Comparison of ENCODE assay signal across 27 cellular contexts in the genomic region with DNA sequence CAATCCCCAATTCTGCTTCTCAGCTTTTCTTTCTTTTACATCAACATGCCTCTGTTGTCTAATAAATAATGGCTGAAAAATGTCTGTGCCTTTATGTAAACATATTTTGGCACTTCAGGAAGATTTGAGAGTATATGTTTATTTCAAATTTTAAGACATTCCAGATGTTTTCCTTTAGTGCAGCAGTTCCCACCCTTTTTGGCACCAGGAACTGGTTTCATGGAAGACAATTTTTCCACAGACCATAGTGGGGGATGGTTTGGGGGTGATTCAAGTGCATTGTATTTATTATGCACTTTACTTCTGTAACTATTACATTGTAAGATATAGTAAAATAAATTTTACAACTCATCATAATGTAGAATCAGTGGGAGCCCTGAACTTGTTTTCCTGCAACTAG.
"Had no signal": no experiment of that assay in that cellular context is flagged by ENCODE, and none has a peak within 500 bp of the region (broad histone marks: within the 10 kb centered on the region; RNA-seq: fewer than 3 reads in every experiment).

No MANE protein-coding gene starts in this region.

- H3K27me3 Mint-ChIP-seq: naive B cell; naive thymus-derived CD8-positive, alpha-beta T cell had no signal

- H3K4me3 ChIP-seq: coronary artery, dorsolateral prefrontal cortex, esophagus squamous epithelium, gastrocnemius medialis, heart left ventricle, left lung, lower lobe of right lung, mucosa of descending colon had no signal

- H3K27ac Mint-ChIP-seq: immature natural killer cell; mesothelial cell of epicardium; naive B cell; naive thymus-derived CD8-positive, alpha-beta T cell had no signal

- H3K9me3 Mint-ChIP-seq: mesothelial cell of epicardium had no signal

- H3K9me3 ChIP-seq: esophagus squamous epithelium, gastrocnemius medialis, heart left ventricle, left lung, lower lobe of right lung had no signal

- H3K36me3 ChIP-seq: esophagus squamous epithelium, gastrocnemius medialis, heart left ventricle, left lung, lower lobe of right lung had no signal

- H3K27ac ChIP-seq: coronary artery, dorsolateral prefrontal cortex, epithelial cell of prostate, esophagus squamous epithelium, gastrocnemius medialis, heart left ventricle, left lung, lower lobe of right lung had no signal

- DNase-seq: dermis blood vessel endothelial cell; dorsolateral prefrontal cortex; effector CD4-positive, alpha-beta T cell; effector memory CD4-positive, alpha-beta T cell; erythroblast; esophagus squamous epithelium; foreskin fibroblast; foreskin melanocyte; gastrocnemius medialis; heart left ventricle; hypothalamus; immature natural killer cell; islet precursor cell; kidney; kidney glomerular epithelial cell; left colon; left lung; left ventricle myocardium superior; lower lobe of right lung; mesenchymal stem cell; naive B cell; naive thymus-derived CD8-positive, alpha-beta T cell had no signal

- H3K4me3 Mint-ChIP-seq: immature natural killer cell; mesothelial cell of epicardium; naive B cell; naive thymus-derived CD8-positive, alpha-beta T cell had no signal

- H3K36me3 Mint-ChIP-seq: immature natural killer cell; mesothelial cell of epicardium; naive B cell; naive thymus-derived CD8-positive, alpha-beta T cell had no signal

- H3K27me3 ChIP-seq: dorsolateral prefrontal cortex, esophagus squamous epithelium, gastrocnemius medialis, heart left ventricle, left lung had no signal

- ATAC-seq: esophagus mucosa; gastrocnemius medialis; heart left ventricle; left colon; left lung; left ventricle myocardium superior; lower lobe of right lung; mucosa of descending colon; naive thymus-derived CD8-positive, alpha-beta T cell had no signal

- H3K4me1 Mint-ChIP-seq: immature natural killer cell; naive B cell; naive thymus-derived CD8-positive, alpha-beta T cell had no signal

- H3K4me1 ChIP-seq: esophagus squamous epithelium, gastrocnemius medialis, heart left ventricle, left lung, lower lobe of right lung had no signal
